Comparison of ENCODE assay signal across 8 cellular contexts in the genomic region with DNA sequence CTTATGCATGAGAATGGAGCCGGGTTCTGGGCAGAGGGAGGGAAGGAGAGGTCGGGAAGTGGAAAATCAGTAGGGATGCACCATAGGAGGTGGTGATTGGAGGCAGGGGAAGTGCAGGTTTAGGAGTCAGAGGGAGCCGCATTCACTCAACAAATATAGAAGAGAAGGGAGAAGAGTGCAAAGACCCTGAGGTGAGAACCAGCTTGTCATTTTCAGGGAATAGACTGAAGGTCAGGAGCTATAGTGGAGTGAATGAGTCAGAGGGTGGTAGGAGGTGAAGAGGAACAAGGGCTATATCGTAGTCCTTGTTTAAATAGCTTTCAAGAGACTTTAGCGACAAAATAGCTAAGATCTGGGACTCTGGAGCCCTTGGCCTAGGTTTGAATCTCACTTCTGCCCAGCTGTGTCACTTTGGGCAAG. TPM values are rescaled to one million over a fixed set of nuclear protein-coding genes. Genes with fewer than 3 reads are reported as not detected.
DNase-seq lines count a peak whose midpoint lies in the region; ATAC-seq and TF ChIP-seq lines count a peak whose summit lies in the region.

No MANE protein-coding gene starts in this region.

- no peak overlapping the region for H3K23ac ChIP-seq in H9 (ENCODE audit: insufficient read length, low read depth, low read length)

- H2BK15ac ChIP-seq in H9 (ENCODE audit: low read depth, low read length): no peak overlapping the region

- H3K27ac Mint-ChIP-seq in H9: peak overlapping the region; percentile 98 to 100 (median 98)
- peak overlapping the region; percentile 93 for H3K27ac Mint-ChIP-seq in T-helper 17 cell

- H3K36me3 ChIP-seq in skeletal muscle tissue (ENCODE audit: control insufficient read depth in 3 of 3, insufficient read depth in 3 of 3, low read length in 3 of 3): no peaks in the 10 kb centered on the region

- ATAC-seq in T-helper 17 cell (no peak), GM18858 (IDR thresholded peaks at IDR 0.05; ENCODE audit: unreplicated experiment) (no peak)

- H3K4ac ChIP-seq in H9 (ENCODE audit: low read depth, low read length): no peak overlapping the region

- no peaks in the 10 kb centered on the region; a peak in 1 of 5 replicates for H3K9me3 Mint-ChIP-seq in H9

- H3K4me1 ChIP-seq in H9 (ENCODE audit: insufficient read depth, low read length) (0 out of 2 replicates have a peak, but pooled peaks cover 2% of the 10 kb centered on the region), skeletal muscle tissue (ENCODE audit: control insufficient read depth in 3 of 3, insufficient read depth in 3 of 3, low read length in 3 of 3) (peaks cover 12 to 16% (median 14%) of the 10 kb centered on the region in 3 donors)

- H4K91ac ChIP-seq in H9 (ENCODE audit: insufficient read length, low read depth, low read length): no peak overlapping the region

- peak overlapping the region; percentile 69 for H3K4me2 ChIP-seq in H9 (ENCODE audit: insufficient read depth, insufficient read length, low read length)

- H3K4me3 Mint-ChIP-seq in H9: peak overlapping the region; percentile 85 to 86
- H3K4me3 Mint-ChIP-seq in T-helper 17 cell: peak overlapping the region; percentile 92

- H3K14ac ChIP-seq in H9 (ENCODE audit: insufficient read depth, low read length): no peak overlapping the region

- peaks cover 4% of the 10 kb centered on the region for H3K23me2 ChIP-seq in H9 (ENCODE audit: insufficient read length, low read depth, low read length, poor library complexity, severe bottlenecking)

- H3K27me3 Mint-ChIP-seq in H9 (ENCODE audit: low read depth): no peaks in the 10 kb centered on the region
- H3K27me3 Mint-ChIP-seq in T-helper 17 cell: no peaks in the 10 kb centered on the region

- no peak for DNase-seq in H9
- DNase-seq in T-helper 17 cell: no peak
- peak; percentile 42 for DNase-seq in fibroblast of villous mesenchyme (ENCODE audit: low read depth)
- no peak for DNase-seq in germinal center (ENCODE audit: low spot score)
- DNase-seq in cortex of kidney (lab: John Stamatoyannopoulos, UW): no peak
- DNase-seq in NCI-H2196 (lab: John Stamatoyannopoulos, UW; ENCODE audit: unreplicated experiment): no peak

- H2BK12ac ChIP-seq in H9 (ENCODE audit: insufficient read length, low read depth, low read length): no peak overlapping the region

- no peak overlapping the region for H2BK20ac ChIP-seq in H9 (ENCODE audit: low read depth, low read length, poor library complexity, severe bottlenecking)

- no peaks in the 10 kb centered on the region for H3K79me1 ChIP-seq in H9 (ENCODE audit: insufficient read depth, low read depth, low read length, poor library complexity, severe bottlenecking)

- H2AK5ac ChIP-seq in H9 (ENCODE audit: insufficient read length, low read length): no peak overlapping the region

- H4K5ac ChIP-seq in H9 (ENCODE audit: insufficient read length, low read depth, low read length): no peak overlapping the region

- H3K4me3 ChIP-seq in fibroblast of villous mesenchyme (ENCODE audit: low read depth, low read length) (peak overlapping the region; percentile 83), skeletal muscle tissue (ENCODE audit: low read length in 3 of 3) (peak overlapping the region; percentile 79 to 83 (median 83))

- H3K27ac ChIP-seq in H9 (ENCODE audit: insufficient read length, low read depth, low read length): no peak overlapping the region
- peak overlapping the region; percentile 89 for H3K27ac ChIP-seq in skeletal muscle tissue (ENCODE audit: low read depth, low read length)

- H3K4me1 Mint-ChIP-seq in H9: peaks cover 26 to 33% of the 10 kb centered on the region in 2 experiments
- H3K4me1 Mint-ChIP-seq in T-helper 17 cell: peaks cover 33% of the 10 kb centered on the region

- H3T11ph ChIP-seq in H9 (ENCODE audit: low read length): no peak overlapping the region

- no peak overlapping the region for H3K56ac ChIP-seq in H9 (ENCODE audit: insufficient read length, low read depth, low read length)

- H3K18ac ChIP-seq in H9 (ENCODE audit: insufficient read length, low read depth, low read length): no peak overlapping the region

- H2AFZ ChIP-seq in H9 (ENCODE audit: low read length): no peak overlapping the region

- H3K36me3 Mint-ChIP-seq in H9 (ENCODE audit: insufficient read depth in 1 of 3, low read depth in 3 of 3) (peaks cover 2 to 9% (median 6%) of the 10 kb centered on the region in 3 experiments; a peak in 5 of 7 replicates), T-helper 17 cell (ENCODE audit: low read depth) (peaks cover 17% of the 10 kb centered on the region)

- WGBS in H9 (ENCODE audit: extremely low coverage, insufficient read length, low lambda C conversion rate): no CpG with 5 or more reads among the region's 5 CpGs

- no peaks in the 10 kb centered on the region for H4K20me1 ChIP-seq in H9 (ENCODE audit: control insufficient read depth, insufficient read depth, insufficient read length)

- no peak for TF ChIP-seq CTCF in H9 (conservative IDR thresholded peaks at IDR 0.05)
- no peak for TF ChIP-seq CTCF in fibroblast of villous mesenchyme (IDR thresholded peaks at IDR 0.05; ENCODE audit: insufficient read depth, low read depth, low read length)

- H3K79me2 ChIP-seq in H9 (ENCODE audit: insufficient read depth, low read length): no peaks in the 10 kb centered on the region

- no peak overlapping the region for H2BK120ac ChIP-seq in H9 (ENCODE audit: low read depth, low read length, poor library complexity, severe bottlenecking)

- H3K9ac ChIP-seq in H9 (ENCODE audit: extremely low read depth, insufficient read length, low read length) (peak overlapping the region; percentile 17), skeletal muscle tissue (ENCODE audit: low read depth in 1 of 3, low read length in 3 of 3) (peak overlapping the region; percentile 23 to 82 (median 82))

- H4K8ac ChIP-seq in H9 (replicated peaks; ENCODE audit: insufficient read length, low read depth, low read length): no peak overlapping the region

- H3K9me3 ChIP-seq in H9 (ENCODE audit: control insufficient read depth, low read depth, low read length) (no peaks in the 10 kb centered on the region), T-helper 17 cell (ENCODE audit: control insufficient read depth, low read length, poor library complexity, severe bottlenecking) (no peaks in the 10 kb centered on the region), skeletal muscle tissue (ENCODE audit: control insufficient read depth in 3 of 3, low read length in 3 of 3) (no peaks in the 10 kb centered on the region)

- H2BK5ac ChIP-seq in H9 (ENCODE audit: insufficient read length, low read length): no peak overlapping the region

- H3K27me3 ChIP-seq in H9 (ENCODE audit: insufficient read depth, low read length) (no peaks in the 10 kb centered on the region), skeletal muscle tissue (ENCODE audit: control insufficient read depth in 3 of 3, insufficient read depth in 3 of 3, low read length in 3 of 3) (no peaks in the 10 kb centered on the region)

RNA-seq across cellular contexts. Expression of a gene that starts 0.8 kb away (rescaled TPM):
- total RNA-seq in H9 (2021): 22.6 and 26.8 TPM in 2 replicates
- total RNA-seq in T-helper 17 cell: 10 to 100 TPM; 52.4 to 55.4 TPM
- 12.6 and 13.4 TPM in 2 replicates for total RNA-seq in fibroblast of villous mesenchyme
- total RNA-seq in skeletal muscle tissue: 2.1 TPM

RNA-seq across cellular contexts. Expression of a gene that starts 3.6 kb away (rescaled TPM):
- total RNA-seq in H9 (2021) (not detected in 2 replicates), T-helper 17 cell (not detected), fibroblast of villous mesenchyme (not detected in 2 replicates), skeletal muscle tissue (2.1 TPM)

RNA-seq across cellular contexts. Expression of a gene that starts 20.1 kb away (rescaled TPM):
- 126 and 131 TPM in 2 replicates for total RNA-seq in H9 (2021)
- 100 to 1,000 TPM; 112 to 131 TPM for total RNA-seq in T-helper 17 cell
- total RNA-seq in fibroblast of villous mesenchyme: 70.8 and 76.0 TPM in 2 replicates
- 37.1 TPM for total RNA-seq in skeletal muscle tissue

RNA-seq across cellular contexts. Expression of a gene that starts 27.9 kb away (rescaled TPM):
- 199 and 225 TPM in 2 replicates for total RNA-seq in H9 (2021)
- total RNA-seq in T-helper 17 cell: 10 to 100 TPM; 67.3 to 81.8 TPM
- 34.1 and 36.1 TPM in 2 replicates for total RNA-seq in fibroblast of villous mesenchyme
- total RNA-seq in skeletal muscle tissue: 7.8 TPM

RNA-seq across cellular contexts. Expression of a gene that starts 28.6 kb away (rescaled TPM):
- total RNA-seq in H9 (2021) (27.7 and 31.5 TPM in 2 replicates), T-helper 17 cell (1 to 10 TPM; 6.7 to 7.8 TPM), fibroblast of villous mesenchyme (0.64 and 0.86 TPM in 2 replicates), skeletal muscle tissue (under 0.01 TPM)
